Comparison of ENCODE assay signal across 30 cellular contexts in genomic region chr1:194196562-194196961, GRCh38.
"Had no signal": no experiment of that assay in that cellular context is flagged by ENCODE, and none has a peak within 500 bp of the region (broad histone marks: within the 10 kb centered on the region; RNA-seq: fewer than 3 reads in every experiment).

No MANE protein-coding gene starts in this region.

- H3K4me3 ChIP-seq: coronary artery, dorsolateral prefrontal cortex had no signal

- H3K27me3 ChIP-seq: brain microvascular endothelial cell, dorsolateral prefrontal cortex had no signal

- H3K27me3 Mint-ChIP-seq: activated B cell treated with CpG ODN at 0.5 μM for 24 hours; activated CD8-positive, alpha-beta T cell treated with anti-CD3 and anti-CD28 coated beads for 36 hours; activated naive CD8-positive, alpha-beta T cell; activated T-helper 17 cell treated with anti-CD3 and anti-CD28 coated beads, Interleukin-2, amount 50 U/mL, for 72 hours; central memory CD8-positive, alpha-beta T cell; dendritic cell treated with granulocyte-macrophage colony-stimulating factor and Interleukin-4, amounts not matched to agents 40 ng/mL and 50 ng/mL, for 4 days had no signal

- FAIRE-seq: astrocyte, frontal cortex had no signal

- H3K4me3 Mint-ChIP-seq: activated B cell treated with CpG ODN at 0.5 μM for 24 hours; activated CD8-positive, alpha-beta T cell treated with anti-CD3 and anti-CD28 coated beads for 36 hours; activated naive CD8-positive, alpha-beta T cell; activated T-cell treated with anti-CD3 and anti-CD28 coated beads, Interleukin-2, amount 50 U/mL, for 4 hours; activated T-helper 17 cell treated with anti-CD3 and anti-CD28 coated beads, Interleukin-2, amount 50 U/mL, for 72 hours; central memory CD8-positive, alpha-beta T cell; dendritic cell treated with granulocyte-macrophage colony-stimulating factor and Interleukin-4, amounts not matched to agents 40 ng/mL and 50 ng/mL, for 4 days; endodermal cell had no signal

- H3K27ac ChIP-seq: brain microvascular endothelial cell, coronary artery, dorsolateral prefrontal cortex, WERI-Rb-1 had no signal

- ATAC-seq: activated CD4-positive, CD25-positive, alpha-beta regulatory T cell treated with anti-CD3 and anti-CD28 coated beads, Interleukin-2, amount 50 U/mL, for 24 hours; activated CD8-positive, alpha-beta T cell treated with anti-CD3 and anti-CD28 coated beads for 36 hours; activated T-cell treated with anti-CD3 and anti-CD28 coated beads, Interleukin-2, amount 50 U/mL, for 4 hours; activated T-helper 17 cell treated with anti-CD3 and anti-CD28 coated beads, Interleukin-2, amount 50 U/mL, for 72 hours; esophagus mucosa had no signal

- H3K4me1 Mint-ChIP-seq: activated B cell treated with CpG ODN at 0.5 μM for 24 hours; activated T-helper 17 cell treated with anti-CD3 and anti-CD28 coated beads, Interleukin-2, amount 50 U/mL, for 72 hours; central memory CD8-positive, alpha-beta T cell; endodermal cell had no signal

- DNase-seq: activated B cell treated with CpG ODN at 0.5 μM for 24 hours; activated CD4-positive, alpha-beta T cell treated with anti-CD3 and anti-CD28 coated beads for 48 hours; activated CD4-positive, alpha-beta T cell treated with anti-CD3 and anti-CD28 coated beads, Interleukin-2, amount 50 U/mL, for 1 hour; activated CD4-positive, alpha-beta T cell treated with anti-CD3 and anti-CD28 coated beads, Interleukin-2, amount 50 U/mL, for 48 hours; activated CD8-positive, alpha-beta memory T cell treated with anti-CD3 and anti-CD28 coated beads for 24 hours; activated CD8-positive, alpha-beta T cell treated with anti-CD3 and anti-CD28 coated beads for 36 hours; activated effector memory CD4-positive, alpha-beta T cell treated with Interleukin-2 at 50 U/mL for 16 hours; activated gamma-delta T cell treated with Interleukin-2 at 50 U/mL for 16 hours; activated naive CD4-positive, alpha-beta T cell treated with anti-CD3 and anti-CD28 coated beads, Interleukin-2, amount 50 U/mL, for 16 hours; activated naive CD4-positive, alpha-beta T cell treated with Interleukin-2 at 50 U/mL for 16 hours; activated T-cell treated with anti-CD3 and anti-CD28 coated beads, Interleukin-2, amount 50 U/mL, for 4 hours; amniotic stem cell; anterior cingulate cortex; brain microvascular endothelial cell; dorsolateral prefrontal cortex; effector memory CD4-positive, alpha-beta T cell; endodermal cell; head of caudate nucleus; hippocampal formation; T1000; WERI-Rb-1 had no signal

- H3K36me3 ChIP-seq: brain microvascular endothelial cell, WERI-Rb-1 had no signal

- H3K9me3 Mint-ChIP-seq: activated CD8-positive, alpha-beta T cell treated with anti-CD3 and anti-CD28 coated beads for 36 hours; activated T-cell treated with anti-CD3 and anti-CD28 coated beads, Interleukin-2, amount 50 U/mL, for 4 hours; central memory CD8-positive, alpha-beta T cell; dendritic cell treated with granulocyte-macrophage colony-stimulating factor and Interleukin-4, amounts not matched to agents 40 ng/mL and 50 ng/mL, for 4 days; endodermal cell had no signal

- H3K27ac Mint-ChIP-seq: activated B cell treated with CpG ODN at 0.5 μM for 24 hours; activated CD8-positive, alpha-beta T cell treated with anti-CD3 and anti-CD28 coated beads for 36 hours; activated naive CD8-positive, alpha-beta T cell; activated T-helper 17 cell treated with anti-CD3 and anti-CD28 coated beads, Interleukin-2, amount 50 U/mL, for 72 hours; dendritic cell treated with granulocyte-macrophage colony-stimulating factor and Interleukin-4, amounts not matched to agents 40 ng/mL and 50 ng/mL, for 4 days; endodermal cell had no signal
